In the genomic region with DNA sequence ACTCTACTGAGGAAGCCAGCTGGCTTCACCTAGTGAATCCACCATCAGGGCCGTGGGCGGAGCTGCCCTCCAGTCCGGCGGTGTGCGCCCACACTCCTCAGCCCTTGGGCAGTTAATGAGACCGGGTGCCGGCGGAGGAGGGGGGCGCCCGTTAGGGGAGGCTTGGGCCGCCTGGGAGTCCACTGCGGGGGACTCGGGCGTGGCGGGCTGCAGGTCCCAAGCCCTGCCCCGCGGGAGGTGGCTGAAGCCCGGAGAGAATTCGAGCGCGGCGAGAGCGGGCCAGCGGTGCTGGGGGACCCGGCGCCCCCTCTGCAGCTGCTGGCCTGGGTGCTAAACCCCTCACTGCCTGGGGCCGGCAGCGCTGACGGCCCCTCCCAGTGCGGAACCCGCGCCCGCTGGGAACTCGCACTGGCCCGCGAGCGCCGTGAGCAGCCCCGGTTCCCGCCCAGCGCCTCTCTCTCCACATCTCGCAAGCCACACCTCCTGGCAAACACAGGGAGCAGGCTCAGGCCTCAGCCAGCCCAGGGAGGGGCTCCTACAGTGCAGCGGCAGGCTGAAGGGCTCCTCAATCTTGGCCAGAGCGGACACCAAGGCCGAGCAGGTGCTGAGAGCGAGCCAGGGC, we compare ENCODE assay signal across 26 cellular contexts.
"Had no signal": no experiment of that assay in that cellular context is flagged by ENCODE, and none has a peak within 500 bp of the region (broad histone marks: within the 10 kb centered on the region; RNA-seq: fewer than 3 reads in every experiment).

No MANE protein-coding gene starts in this region.

- DNase-seq: activated CD4-positive, alpha-beta T cell treated with anti-CD3 and anti-CD28 coated beads for 48 hours; activated CD4-positive, alpha-beta T cell treated with anti-CD3 and anti-CD28 coated beads, Interleukin-2, amount 50 U/mL, for 1 hour; activated CD4-positive, alpha-beta T cell treated with anti-CD3 and anti-CD28 coated beads, Interleukin-2, amount 50 U/mL, for 48 hours; activated CD8-positive, alpha-beta memory T cell treated with anti-CD3 and anti-CD28 coated beads for 24 hours; activated CD8-positive, alpha-beta T cell treated with anti-CD3 and anti-CD28 coated beads for 36 hours; activated effector memory CD4-positive, alpha-beta T cell treated with anti-CD3 and anti-CD28 coated beads, Interleukin-2, amount 50 U/mL, for 16 hours; activated naive CD4-positive, alpha-beta T cell treated with anti-CD3 and anti-CD28 coated beads for 36 hours; activated naive CD8-positive, alpha-beta T cell treated with anti-CD3 and anti-CD28 coated beads for 36 hours; activated naive CD8-positive, alpha-beta T cell treated with anti-CD3 and anti-CD28 coated beads, Interleukin-2, amount 50 U/mL, for 24 hours; activated T-cell treated with anti-CD3 and anti-CD28 coated beads, Interleukin-2, amount 50 U/mL, for 4 hours; adrenal gland; amygdala; aorta; body of pancreas; caudate nucleus; cortex of kidney; dermis blood vessel endothelial cell; effector CD4-positive, alpha-beta T cell; effector memory CD8-positive, alpha-beta T cell; foreskin keratinocyte; gastrocnemius medialis; heart right ventricle had no signal

- H3K27ac ChIP-seq: adrenal gland, body of pancreas, esophagus muscularis mucosa, foreskin keratinocyte, gastrocnemius medialis, heart right ventricle had no signal

- H3K9me3 ChIP-seq: adrenal gland, body of pancreas, esophagus muscularis mucosa, gastrocnemius medialis had no signal

- H3K4me1 Mint-ChIP-seq: activated naive CD4-positive, alpha-beta T cell treated with anti-CD3 and anti-CD28 coated beads, Interleukin-2, amount 50 U/mL, for 24 hours; activated naive CD8-positive, alpha-beta T cell treated with anti-CD3 and anti-CD28 coated beads for 36 hours; activated naive CD8-positive, alpha-beta T cell treated with anti-CD3 and anti-CD28 coated beads, Interleukin-2, amount 50 U/mL, for 24 hours; activated T-helper 17 cell treated with anti-CD3 and anti-CD28 coated beads, Interleukin-2, amount 50 U/mL, for 72 hours had no signal

- ATAC-seq: activated CD4-positive, CD25-positive, alpha-beta regulatory T cell treated with anti-CD3 and anti-CD28 coated beads, Interleukin-2, amount 50 U/mL, for 24 hours; activated CD8-positive, alpha-beta T cell treated with anti-CD3 and anti-CD28 coated beads for 36 hours; activated naive CD8-positive, alpha-beta T cell treated with anti-CD3 and anti-CD28 coated beads, Interleukin-2, amount 50 U/mL, for 24 hours; activated T-cell treated with anti-CD3 and anti-CD28 coated beads, Interleukin-2, amount 50 U/mL, for 4 hours; activated T-helper 17 cell treated with anti-CD3 and anti-CD28 coated beads, Interleukin-2, amount 50 U/mL, for 72 hours; body of pancreas; effector memory CD8-positive, alpha-beta T cell; gastrocnemius medialis; heart right ventricle had no signal

- H3K27me3 ChIP-seq: adrenal gland, body of pancreas, foreskin keratinocyte, gastrocnemius medialis had no signal

- H3K4me3 Mint-ChIP-seq: activated CD8-positive, alpha-beta T cell treated with anti-CD3 and anti-CD28 coated beads for 36 hours; activated naive CD4-positive, alpha-beta T cell treated with anti-CD3 and anti-CD28 coated beads for 36 hours; activated naive CD4-positive, alpha-beta T cell treated with anti-CD3 and anti-CD28 coated beads, Interleukin-2, amount 50 U/mL, for 24 hours; activated naive CD8-positive, alpha-beta T cell treated with anti-CD3 and anti-CD28 coated beads for 36 hours; activated naive CD8-positive, alpha-beta T cell treated with anti-CD3 and anti-CD28 coated beads, Interleukin-2, amount 50 U/mL, for 24 hours; activated T-cell treated with anti-CD3 and anti-CD28 coated beads, Interleukin-2, amount 50 U/mL, for 4 hours; activated T-helper 17 cell treated with anti-CD3 and anti-CD28 coated beads, Interleukin-2, amount 50 U/mL, for 72 hours; effector memory CD8-positive, alpha-beta T cell had no signal

- H3K4me3 ChIP-seq: adrenal gland, body of pancreas, esophagus muscularis mucosa, gastrocnemius medialis, heart right ventricle had no signal

- H3K9me3 Mint-ChIP-seq: activated CD8-positive, alpha-beta T cell treated with anti-CD3 and anti-CD28 coated beads for 36 hours; activated naive CD4-positive, alpha-beta T cell treated with anti-CD3 and anti-CD28 coated beads for 36 hours; activated naive CD4-positive, alpha-beta T cell treated with anti-CD3 and anti-CD28 coated beads, Interleukin-2, amount 50 U/mL, for 24 hours; activated naive CD8-positive, alpha-beta T cell treated with anti-CD3 and anti-CD28 coated beads for 36 hours; activated naive CD8-positive, alpha-beta T cell treated with anti-CD3 and anti-CD28 coated beads, Interleukin-2, amount 50 U/mL, for 24 hours; activated T-cell treated with anti-CD3 and anti-CD28 coated beads, Interleukin-2, amount 50 U/mL, for 4 hours; activated T-helper 17 cell treated with anti-CD3 and anti-CD28 coated beads, Interleukin-2, amount 50 U/mL, for 72 hours; effector memory CD8-positive, alpha-beta T cell had no signal

- H3K36me3 ChIP-seq: adrenal gland, esophagus muscularis mucosa, gastrocnemius medialis, heart right ventricle had no signal

- H3K4me1 ChIP-seq: adrenal gland, body of pancreas, esophagus muscularis mucosa, gastrocnemius medialis, heart right ventricle had no signal

- H3K27ac Mint-ChIP-seq: activated CD8-positive, alpha-beta T cell treated with anti-CD3 and anti-CD28 coated beads for 36 hours; activated naive CD4-positive, alpha-beta T cell treated with anti-CD3 and anti-CD28 coated beads for 36 hours; activated naive CD4-positive, alpha-beta T cell treated with anti-CD3 and anti-CD28 coated beads, Interleukin-2, amount 50 U/mL, for 24 hours; activated naive CD8-positive, alpha-beta T cell treated with anti-CD3 and anti-CD28 coated beads for 36 hours; activated naive CD8-positive, alpha-beta T cell treated with anti-CD3 and anti-CD28 coated beads, Interleukin-2, amount 50 U/mL, for 24 hours; activated T-helper 17 cell treated with anti-CD3 and anti-CD28 coated beads, Interleukin-2, amount 50 U/mL, for 72 hours; effector memory CD8-positive, alpha-beta T cell had no signal

- H3K36me3 Mint-ChIP-seq: activated naive CD4-positive, alpha-beta T cell treated with anti-CD3 and anti-CD28 coated beads, Interleukin-2, amount 50 U/mL, for 24 hours; activated naive CD8-positive, alpha-beta T cell treated with anti-CD3 and anti-CD28 coated beads for 36 hours had no signal
